ENCODE assay signal across 1 cellular context in the genomic region with DNA sequence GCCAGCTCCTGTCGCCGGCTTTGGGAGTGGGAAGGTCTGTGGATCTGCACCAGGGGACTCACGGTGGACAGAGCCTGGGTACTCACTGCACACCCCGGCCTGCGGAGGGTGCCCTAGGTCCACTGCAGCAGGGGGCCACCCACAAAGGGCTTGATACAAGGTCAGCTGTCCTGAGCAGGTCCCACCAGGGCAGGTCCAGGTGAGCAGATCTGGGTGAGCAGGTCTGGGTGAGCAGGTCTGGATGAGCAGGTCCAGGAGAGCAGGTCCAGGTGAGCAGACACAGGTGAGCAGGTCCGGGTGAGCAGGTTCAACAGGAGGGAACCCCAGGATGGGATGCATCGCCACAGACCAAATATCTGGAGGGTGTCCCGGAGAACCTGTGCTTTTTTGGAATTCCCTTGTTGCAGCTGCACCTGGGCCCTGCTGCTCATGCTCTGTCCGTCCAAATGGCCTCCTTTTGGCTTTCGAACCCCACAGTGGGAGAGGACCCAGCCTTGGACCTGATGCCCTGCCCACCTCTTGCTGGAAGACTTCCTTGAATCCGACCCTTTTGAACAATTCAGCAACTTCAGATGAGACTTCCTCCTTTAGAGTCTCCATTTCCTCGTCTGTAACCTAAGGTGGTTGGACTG.
TF ChIP-seq lines count a peak whose summit lies in the region.

No MANE protein-coding gene starts in this region.

TF ChIP-seq in HCT116, 20 proteins besides CTCF, POLR2A, EP300 and RAD21 (continued from another document):
- TF ChIP-seq POLR2AphosphoS5 (IDR thresholded peaks at IDR 0.05; ENCODE audit: low read depth, low read length) = no peak
- no peak for TF ChIP-seq SP1 (IDR thresholded peaks at IDR 0.05; ENCODE audit: low read depth)
- TF ChIP-seq, protein P1, sequence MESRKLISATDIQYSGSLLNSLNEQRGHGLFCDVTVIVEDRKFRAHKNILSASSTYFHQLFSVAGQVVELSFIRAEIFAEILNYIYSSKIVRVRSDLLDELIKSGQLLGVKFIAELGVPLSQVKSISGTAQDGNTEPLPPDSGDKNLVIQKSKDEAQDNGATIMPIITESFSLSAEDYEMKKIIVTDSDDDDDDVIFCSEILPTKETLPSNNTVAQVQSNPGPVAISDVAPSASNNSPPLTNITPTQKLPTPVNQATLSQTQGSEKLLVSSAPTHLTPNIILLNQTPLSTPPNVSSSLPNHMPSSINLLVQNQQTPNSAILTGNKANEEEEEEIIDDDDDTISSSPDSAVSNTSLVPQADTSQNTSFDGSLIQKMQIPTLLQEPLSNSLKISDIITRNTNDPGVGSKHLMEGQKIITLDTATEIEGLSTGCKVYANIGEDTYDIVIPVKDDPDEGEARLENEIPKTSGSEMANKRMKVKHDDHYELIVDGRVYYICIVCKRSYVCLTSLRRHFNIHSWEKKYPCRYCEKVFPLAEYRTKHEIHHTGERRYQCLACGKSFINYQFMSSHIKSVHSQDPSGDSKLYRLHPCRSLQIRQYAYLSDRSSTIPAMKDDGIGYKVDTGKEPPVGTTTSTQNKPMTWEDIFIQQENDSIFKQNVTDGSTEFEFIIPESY (IDR thresholded peaks at IDR 0.05; ENCODE audit: extremely low read depth, insufficient replicate concordance, low read length) = no peak
- TF ChIP-seq ZNF274 (IDR thresholded peaks at IDR 0.05; ENCODE audit: low read depth, low read length) = no peak
- TF ChIP-seq, protein P2, sequence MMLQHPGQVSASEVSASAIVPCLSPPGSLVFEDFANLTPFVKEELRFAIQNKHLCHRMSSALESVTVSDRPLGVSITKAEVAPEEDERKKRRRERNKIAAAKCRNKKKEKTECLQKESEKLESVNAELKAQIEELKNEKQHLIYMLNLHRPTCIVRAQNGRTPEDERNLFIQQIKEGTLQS (IDR thresholded peaks at IDR 0.05) = no peak
- no peak for TF ChIP-seq JUND (IDR thresholded peaks at IDR 0.05)
